Comparison of ENCODE assay signal across 14 cellular contexts in genomic region chr3:133489466-133490085, GRCh38.
DNase-seq lines count a peak whose midpoint lies in the region; ATAC-seq, FAIRE-seq and TF ChIP-seq lines count a peak whose summit lies in the region.
"Had no signal": no experiment of that assay in that cellular context is flagged by ENCODE, and none has a peak within 500 bp of the region (broad histone marks: within the 10 kb centered on the region; RNA-seq: fewer than 3 reads in every experiment).

No MANE protein-coding gene starts in this region.

- TF ChIP-seq POLR2A in gastrocnemius medialis (IDR thresholded peaks at IDR 0.05): no peak

- H3K36me3 Mint-ChIP-seq in activated T-cell treated with anti-CD3 and anti-CD28 coated beads, Interleukin-2, amount 50 U/mL, for 4 hours (ENCODE audit: insufficient read depth): no peaks in the 10 kb centered on the region

- intact Hi-C loops in gastrocnemius medialis (cut with DNase I; ENCODE audit: low total_unique reads): no loop called here

- H3K4me3 Mint-ChIP-seq in activated T-cell treated with anti-CD3 and anti-CD28 coated beads, Interleukin-2, amount 50 U/mL, for 4 hours: peak overlapping the region; percentile 42

- TF ChIP-seq CTCF in bronchial epithelial cell (IDR thresholded peaks at IDR 0.05; ENCODE audit: insufficient read depth, low read length, severe bottlenecking): no peak
- TF ChIP-seq CTCF in gastrocnemius medialis (IDR thresholded peaks at IDR 0.05 in 4 of 5, conservative IDR thresholded peaks at IDR 0.05 in 1 of 5): no peak

- no peak for ATAC-seq in activated T-cell treated with anti-CD3 and anti-CD28 coated beads, Interleukin-2, amount 50 U/mL, for 4 hours
- no peak for ATAC-seq in HG02623 (IDR thresholded peaks at IDR 0.05; ENCODE audit: unreplicated experiment)
- no peak for ATAC-seq in gastrocnemius medialis

- H3K27me3 ChIP-seq in bronchial epithelial cell (ENCODE audit: control insufficient read depth, insufficient read depth, low read length) (no peaks in the 10 kb centered on the region), small intestine (ENCODE audit: control insufficient read depth in 2 of 2, insufficient read depth in 2 of 2, low read length in 2 of 2) (no peaks in the 10 kb centered on the region), gastrocnemius medialis (no peaks in the 10 kb centered on the region)
- H3K27me3 ChIP-seq: uterus had no signal

- no peaks in the 10 kb centered on the region for H3K9me3 Mint-ChIP-seq in activated T-cell treated with anti-CD3 and anti-CD28 coated beads, Interleukin-2, amount 50 U/mL, for 4 hours

- H3K27me3 Mint-ChIP-seq in activated T-cell treated with anti-CD3 and anti-CD28 coated beads, Interleukin-2, amount 50 U/mL, for 4 hours (ENCODE audit: low read depth): no peaks in the 10 kb centered on the region
- H3K27me3 Mint-ChIP-seq: activated B cell treated with CpG ODN at 0.5 μM for 24 hours had no signal

- FAIRE-seq in bronchial epithelial cell (lab: Jason Lieb, UNC) (no peak), small intestine (lab: Jason Lieb, UNC) (no peak)

- H3K27ac ChIP-seq in small intestine (ENCODE audit: low read depth in 1 of 2, low read length in 1 of 2) (peak overlapping the region; percentile 5 to 47), gastrocnemius medialis (no peak overlapping the region)
- H3K27ac ChIP-seq: epithelial cell of prostate, lower lobe of right lung, uterus had no signal

- no peaks in the 10 kb centered on the region for H3K4me1 ChIP-seq in small intestine (ENCODE audit: control insufficient read depth in 2 of 2, insufficient read depth in 1 of 2, low read depth in 1 of 2, low read length in 1 of 2)
- no peaks in the 10 kb centered on the region for H3K4me1 ChIP-seq in gastrocnemius medialis
- H3K4me1 ChIP-seq: lower lobe of right lung, uterus had no signal

- H3K4me1 Mint-ChIP-seq in activated T-cell treated with anti-CD3 and anti-CD28 coated beads, Interleukin-2, amount 50 U/mL, for 4 hours (ENCODE audit: low read depth): peaks cover 48% of the 10 kb centered on the region

- WGBS in small intestine, 3 donors: 67 to 84% (median 81%) methylated on average over 5 of the region's 5 CpGs

- no peak for DNase-seq in activated T-cell treated with anti-CD3 and anti-CD28 coated beads, Interleukin-2, amount 50 U/mL, for 4 hours
- DNase-seq in activated T-cell treated with anti-CD3 and anti-CD28 coated beads, Interleukin-2, amount 50 U/mL, for 1 hour: no peak
- DNase-seq in M059J (ENCODE audit: low read depth) (peak; percentile 57), bronchial epithelial cell (ENCODE audit: low read depth) (peak; percentile 22), small intestine (no peak), medulla oblongata (ENCODE audit: extremely low spot score) (no peak), gastrocnemius medialis (no peak)
- DNase-seq: activated B cell treated with CpG ODN at 0.5 μM for 24 hours, lower lobe of right lung, NCI-H1694 treated with DMSO at 0.1 percent for 48 hours, occipital lobe, uterus had no signal

- H3K36me3 ChIP-seq in bronchial epithelial cell (ENCODE audit: control insufficient read depth, insufficient read depth, low read length) (no peaks in the 10 kb centered on the region), small intestine (ENCODE audit: control insufficient read depth in 2 of 2, insufficient read depth in 2 of 2, low read length in 2 of 2) (no peaks in the 10 kb centered on the region), gastrocnemius medialis (no peaks in the 10 kb centered on the region)
- H3K36me3 ChIP-seq: lower lobe of right lung, uterus had no signal

- H3K4me3 ChIP-seq in bronchial epithelial cell (ENCODE audit: low read depth, low read length) (no peak overlapping the region), small intestine (ENCODE audit: low read depth in 1 of 2, low read length in 2 of 2) (peak overlapping the region in 1 of 2 donors; percentile 7), gastrocnemius medialis (no peak overlapping the region)
- H3K4me3 ChIP-seq: lower lobe of right lung, uterus had no signal

- in situ Hi-C loops in gastrocnemius medialis (cut with MboI; ENCODE audit: low sequenced_read_pairs in 4 of 4): no loop called here

- H3K9me3 ChIP-seq in small intestine (ENCODE audit: control insufficient read depth, low read depth) (peaks cover 3% of the 10 kb centered on the region), gastrocnemius medialis (no peaks in the 10 kb centered on the region)
- H3K9me3 ChIP-seq: lower lobe of right lung, uterus had no signal

Comparison
In these comparisons a context has a peak if more than half of its experiments do, and no peak if none do; other contexts are left out.
1. DNase-seq: peak in M059J (single experiment) and bronchial epithelial cell (single experiment); none in activated T-cell treated with anti-CD3 and anti-CD28 coated beads, Interleukin-2, amount 50 U/mL, for 4 hours (single experiment), activated T-cell treated with anti-CD3 and anti-CD28 coated beads, Interleukin-2, amount 50 U/mL, for 1 hour (single experiment), small intestine (single experiment), medulla oblongata (single experiment) and gastrocnemius medialis (0 of 2).
2. H3K27ac ChIP-seq: peak in small intestine (2 of 2); none in gastrocnemius medialis (0 of 4).